9 cellular contexts compared by ENCODE assay signal in the genomic region with DNA sequence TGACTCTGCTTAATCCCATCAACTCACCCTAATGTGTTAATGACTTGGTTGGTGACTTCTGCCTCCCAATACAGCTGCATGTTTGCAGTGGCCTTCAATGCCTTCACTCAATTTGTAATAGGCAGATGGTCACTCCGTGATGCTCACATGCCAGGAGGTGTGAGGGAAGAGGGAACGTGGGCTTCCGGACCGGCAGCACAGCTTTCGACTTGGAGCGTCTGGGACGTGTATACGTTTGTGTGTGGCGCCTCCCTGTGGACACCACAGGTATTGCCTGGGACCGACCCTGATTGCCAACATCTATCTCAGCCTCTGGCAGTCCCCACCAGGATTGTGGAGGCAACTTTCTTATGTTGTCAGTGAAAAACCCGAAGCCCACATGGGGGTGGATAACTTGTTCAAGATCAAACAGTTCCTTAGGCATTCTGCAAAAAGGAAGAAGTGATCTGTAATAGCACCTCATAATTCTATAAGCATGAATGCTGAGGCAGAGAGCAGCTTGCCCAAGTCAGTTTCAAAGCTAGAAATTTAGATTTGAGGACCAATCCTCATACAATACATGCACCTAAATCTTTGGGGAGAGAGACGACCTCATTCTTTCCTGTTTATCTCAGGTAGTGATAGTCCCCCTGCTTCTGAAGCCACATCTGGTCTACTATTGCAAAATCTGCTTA. TPM values are rescaled to one million over a fixed set of nuclear protein-coding genes. Genes with fewer than 3 reads are reported as not detected.
DNase-seq lines count a peak whose midpoint lies in the region; ATAC-seq and TF ChIP-seq lines count a peak whose summit lies in the region.
"Had no signal": no experiment of that assay in that cellular context is flagged by ENCODE, and none has a peak within 500 bp of the region (broad histone marks: within the 10 kb centered on the region; RNA-seq: fewer than 3 reads in every experiment).

No MANE protein-coding gene starts in this region.

- H3K4me2 ChIP-seq in mesendoderm (ENCODE audit: low read length) = no peak overlapping the region

- H3K9me3 Mint-ChIP-seq in stimulated activated effector memory CD8-positive, alpha-beta T cell treated with anti-CD3 and anti-CD28 coated beads, Interleukin-12 subunit alpha, Interleukin-12 subunit beta, amount 100 ng/mL, for 72 hours = peaks cover 2% of the 10 kb centered on the region
- H3K9me3 Mint-ChIP-seq: dendritic cell treated with granulocyte-macrophage colony-stimulating factor and Interleukin-4, amounts not matched to agents 40 ng/mL and 50 ng/mL, for 4 days had no signal

- no peak overlapping the region for H2AK5ac ChIP-seq in mesendoderm (ENCODE audit: low read length)

- no peak overlapping the region for H3K9ac ChIP-seq in mesendoderm (ENCODE audit: low read length)

- H3K18ac ChIP-seq in mesendoderm (ENCODE audit: low read length) = no peak overlapping the region

- no peak overlapping the region for H3K4me3 Mint-ChIP-seq in stimulated activated effector memory CD8-positive, alpha-beta T cell treated with anti-CD3 and anti-CD28 coated beads, Interleukin-12 subunit alpha, Interleukin-12 subunit beta, amount 100 ng/mL, for 72 hours
- H3K4me3 Mint-ChIP-seq: dendritic cell treated with granulocyte-macrophage colony-stimulating factor and Interleukin-4, amounts not matched to agents 40 ng/mL and 50 ng/mL, for 4 days had no signal

- no peak overlapping the region for H2BK5ac ChIP-seq in mesendoderm (ENCODE audit: low read length)

- peak; percentile 64 for ATAC-seq in stimulated activated effector memory CD8-positive, alpha-beta T cell treated with anti-CD3 and anti-CD28 coated beads, Interleukin-12 subunit alpha, Interleukin-12 subunit beta, amount 100 ng/mL, for 72 hours
- no peak for ATAC-seq in HG02678 (IDR thresholded peaks at IDR 0.05; ENCODE audit: unreplicated experiment)

- H4K8ac ChIP-seq in mesendoderm (ENCODE audit: low read depth, low read length) = no peak overlapping the region

- no peak overlapping the region for H2BK15ac ChIP-seq in mesendoderm (replicated peaks; ENCODE audit: low read depth)

- H3K4me3 ChIP-seq in H7 (ENCODE audit: insufficient read depth, low read depth, low read length) = no peak overlapping the region
- peak overlapping the region in 1 of 59 donors; percentile 31 for H3K4me3 ChIP-seq in dorsolateral prefrontal cortex
- H3K4me3 ChIP-seq in mesendoderm (ENCODE audit: low read length) = no peak overlapping the region

- no peaks in the 10 kb centered on the region for H3K79me1 ChIP-seq in mesendoderm (ENCODE audit: low read length)

- peak; percentile 4 for DNase-seq in DMS53 treated with DMSO at 0.1 percent for 48 hours (lab: John Stamatoyannopoulos, UW; ENCODE audit: unreplicated experiment)
- DNase-seq in H7 = peak; percentile 81
- peak; percentile 26 for DNase-seq in NCI-H2171 treated with DMSO at 0.1 percent for 48 hours (lab: John Stamatoyannopoulos, UW)
- DNase-seq in activated CD4-positive, alpha-beta T cell treated with anti-CD3 and anti-CD28 coated beads for 24 hours (ENCODE audit: low read depth in 2 of 2) = peak; percentile 54 to 78
- DNase-seq in dorsolateral prefrontal cortex = peak; percentile 49 to 93 (median 83)
- peak; percentile 85 for DNase-seq in mesendoderm
- DNase-seq in stimulated activated effector memory CD8-positive, alpha-beta T cell treated with anti-CD3 and anti-CD28 coated beads, Interleukin-12 subunit alpha, Interleukin-12 subunit beta, amount 100 ng/mL, for 72 hours (ENCODE audit: low spot score in 2 of 2) = peak; percentile 59 to 88

- H3K4ac ChIP-seq in mesendoderm (ENCODE audit: low read depth, low read length) = no peak overlapping the region

- H3K4me1 Mint-ChIP-seq in stimulated activated effector memory CD8-positive, alpha-beta T cell treated with anti-CD3 and anti-CD28 coated beads, Interleukin-12 subunit alpha, Interleukin-12 subunit beta, amount 100 ng/mL, for 72 hours = peaks cover 7% of the 10 kb centered on the region

- peak; percentile 58 to 88 (median 80) for TF ChIP-seq CTCF in dorsolateral prefrontal cortex (IDR thresholded peaks at IDR 0.05 in 54 of 56, conservative IDR thresholded peaks at IDR 0.05 in 2 of 56; ENCODE audit: low read depth in 1 of 56, partially characterized antibody in 56 of 56)

- no peak overlapping the region for H3K23ac ChIP-seq in mesendoderm (ENCODE audit: low read length)

- H3K79me2 ChIP-seq in mesendoderm (ENCODE audit: control insufficient read depth, insufficient read depth, low read length) = no peaks in the 10 kb centered on the region

- WGBS in mesendoderm (ENCODE audit: extremely low coverage, insufficient coverage, low lambda C conversion rate) = no CpG with 5 or more reads among the region's 12 CpGs

- peaks cover 6% of the 10 kb centered on the region for H3K27me3 ChIP-seq in H7 (ENCODE audit: control insufficient read depth, insufficient read depth, low read length)
- no peaks in the 10 kb centered on the region for H3K27me3 ChIP-seq in dorsolateral prefrontal cortex
- H3K27me3 ChIP-seq in mesendoderm (ENCODE audit: insufficient read depth, low read length, poor library complexity) = no peaks in the 10 kb centered on the region

- H3K56ac ChIP-seq in mesendoderm (ENCODE audit: low read length) = no peak overlapping the region

- no peaks in the 10 kb centered on the region for H3K36me3 Mint-ChIP-seq in stimulated activated effector memory CD8-positive, alpha-beta T cell treated with anti-CD3 and anti-CD28 coated beads, Interleukin-12 subunit alpha, Interleukin-12 subunit beta, amount 100 ng/mL, for 72 hours

- no peak overlapping the region for H3K27ac ChIP-seq in dorsolateral prefrontal cortex
- H3K27ac ChIP-seq in mesendoderm (ENCODE audit: low read depth, low read length) = no peak overlapping the region

- no peaks in the 10 kb centered on the region for H3K4me1 ChIP-seq in mesendoderm (ENCODE audit: control insufficient read depth, low read depth, low read length)

- H2BK120ac ChIP-seq in mesendoderm (ENCODE audit: low read depth, low read length) = no peak overlapping the region

- no peak overlapping the region for H3K27ac Mint-ChIP-seq in stimulated activated effector memory CD8-positive, alpha-beta T cell treated with anti-CD3 and anti-CD28 coated beads, Interleukin-12 subunit alpha, Interleukin-12 subunit beta, amount 100 ng/mL, for 72 hours
- H3K27ac Mint-ChIP-seq: dendritic cell treated with granulocyte-macrophage colony-stimulating factor and Interleukin-4, amounts not matched to agents 40 ng/mL and 50 ng/mL, for 4 days had no signal

- H4K5ac ChIP-seq in mesendoderm (ENCODE audit: low read length) = no peak overlapping the region

- no peaks in the 10 kb centered on the region for H3K36me3 ChIP-seq in H7 (replicated peaks; ENCODE audit: control insufficient read depth, insufficient read depth, low read length)
- H3K36me3 ChIP-seq in mesendoderm (ENCODE audit: control insufficient read depth, insufficient read depth, low read length) = no peaks in the 10 kb centered on the region

- intact Hi-C loops in dorsolateral prefrontal cortex (cut with DNase I) = loop anchor here (5.0 kb wide), 2 partner anchors 193 to 203 kb away; a partner anchor contains a TSS

RNA-seq across cellular contexts. Expression of a gene that starts 16.9 kb away (rescaled TPM):
- 29.7 and 31.9 TPM in 2 replicates for total RNA-seq in H7 (2014; rRNA removed; shearing (Covaris generic))
- total RNA-seq in dorsolateral prefrontal cortex = 10 to 100 TPM; 23.1 to 42.3 (median 30.9) TPM
- 40.4 TPM for polyA plus RNA-seq in mesendoderm (2013, experiment 1 of 2)
- polyA plus RNA-seq in mesendoderm (2013, experiment 2 of 2) = 41.5 TPM

RNA-seq across cellular contexts. Expression of a gene that starts 17.2 kb away (rescaled TPM):
- total RNA-seq in H7 (2014; rRNA removed; shearing (Covaris generic)) = 41.1 and 58.9 TPM in 2 replicates
- total RNA-seq in dorsolateral prefrontal cortex = 10 to 100 TPM; 34.8 to 66.4 (median 50.4) TPM
- polyA plus RNA-seq in mesendoderm (2013, experiment 1 of 2) = 62.4 TPM
- 61.5 TPM for polyA plus RNA-seq in mesendoderm (2013, experiment 2 of 2)

Comparison
In these comparisons a context has a peak if more than half of its experiments do, and no peak if none do; other contexts are left out.
1. DNase-seq: peak in every context shown above with its lines; median percentile 85 in mesendoderm; 83 in dorsolateral prefrontal cortex; 81 in H7; 74 in stimulated activated effector memory CD8-positive, alpha-beta T cell treated with anti-CD3 and anti-CD28 coated beads, Interleukin-12 subunit alpha, Interleukin-12 subunit beta, amount 100 ng/mL, for 72 hours; 66 in activated CD4-positive, alpha-beta T cell treated with anti-CD3 and anti-CD28 coated beads for 24 hours; 26 in NCI-H2171 treated with DMSO at 0.1 percent for 48 hours; 4 in DMS53 treated with DMSO at 0.1 percent for 48 hours.